ENCODE assay signal across 16 cellular contexts in genomic region chr2:237296756-237297155, GRCh38.
DNase-seq lines count a peak whose midpoint lies in the region; ATAC-seq and TF ChIP-seq lines count a peak whose summit lies in the region.
"Had no signal": no experiment of that assay in that cellular context is flagged by ENCODE, and none has a peak within 500 bp of the region (broad histone marks: within the 10 kb centered on the region; RNA-seq: fewer than 3 reads in every experiment).

No MANE protein-coding gene starts in this region.

- H3K36me3 ChIP-seq in right atrium auricular region (no peaks in the 10 kb centered on the region), trophoblast cell (ENCODE audit: control insufficient read depth in 1 of 2, insufficient read depth in 2 of 2, low read length in 2 of 2) (no peaks in the 10 kb centered on the region), vagina (no peaks in the 10 kb centered on the region), Karpas-422 (ENCODE audit: insufficient read depth, low read length) (no peaks in the 10 kb centered on the region)

- H3K4ac ChIP-seq in trophoblast cell (ENCODE audit: low read depth, low read length) = peak overlapping the region; percentile 91

- H3K9me3 ChIP-seq in right cardiac atrium (ENCODE audit: control insufficient read depth, low read length) (no peaks in the 10 kb centered on the region), right atrium auricular region (no peaks in the 10 kb centered on the region), trophoblast cell (ENCODE audit: insufficient read depth, low read depth, low read length) (no peaks in the 10 kb centered on the region), vagina (no peaks in the 10 kb centered on the region), Karpas-422 (ENCODE audit: low read length) (no peaks in the 10 kb centered on the region)
- H3K9me3 ChIP-seq: A549 had no signal

- no peak for TF ChIP-seq POLR2A in vagina (IDR thresholded peaks at IDR 0.05)

- peak overlapping the region; percentile 96 for H3K14ac ChIP-seq in trophoblast cell (ENCODE audit: low read length)

- peak overlapping the region; percentile 98 for H2AK5ac ChIP-seq in trophoblast cell (ENCODE audit: low read length)

- no peak overlapping the region for H3K4me2 ChIP-seq in trophoblast cell (ENCODE audit: low read length)
- no peak overlapping the region for H3K4me2 ChIP-seq in Karpas-422 (ENCODE audit: low read depth, low read length, poor library complexity, severe bottlenecking)

- peak overlapping the region; percentile 100 for H4K91ac ChIP-seq in trophoblast cell (ENCODE audit: low read depth, low read length)

- peaks cover 10% of the 10 kb centered on the region for H3K79me2 ChIP-seq in trophoblast cell (ENCODE audit: control insufficient read depth, insufficient read depth, low read length, poor library complexity)
- no peaks in the 10 kb centered on the region for H3K79me2 ChIP-seq in Karpas-422 (ENCODE audit: low read length)

- no peak overlapping the region for H3K23ac ChIP-seq in trophoblast cell (ENCODE audit: low read length)

- no peaks in the 10 kb centered on the region for H4K20me1 ChIP-seq in Karpas-422 (ENCODE audit: insufficient read depth, low read depth, low read length)

- DNase-seq in right cardiac atrium (no peak), right atrium auricular region (ENCODE audit: low spot score) (no peak), fibroblast of mammary gland (ENCODE audit: low read depth) (peak; percentile 84), trophoblast cell (no peak), vagina (ENCODE audit: extremely low spot score in 2 of 2) (no peak), occipital lobe (lab: John Stamatoyannopoulos, UW) (no peak), Karpas-422 (no peak)
- DNase-seq in NK-92 treated with Interleukin-12 subunit alpha and Interleukin-12 subunit beta, amount 100 ng/mL, for 24 hours (lab: John Stamatoyannopoulos, UW) = no peak
- DNase-seq: activated CD4-positive, alpha-beta T cell treated with anti-CD3 and anti-CD28 coated beads, Interleukin-2, amount 50 U/mL, for 1 hour; activated T-cell treated with anti-CD3 and anti-CD28 coated beads, Interleukin-2, amount 50 U/mL, for 4 hours; CD8-positive, alpha-beta memory T cell; NCI-H1105; NCI-H2171 treated with DMSO at 0.1 percent for 48 hours; SIG-M5; T-helper 9 cell had no signal

- H3K9ac ChIP-seq in trophoblast cell (ENCODE audit: low read length) = no peak overlapping the region
- no peak overlapping the region for H3K9ac ChIP-seq in Karpas-422 (ENCODE audit: low read length)

- TF ChIP-seq CTCF in right atrium auricular region (IDR thresholded peaks at IDR 0.05) (no peak), fibroblast of mammary gland (conservative IDR thresholded peaks at IDR 0.05; ENCODE audit: control insufficient read depth, insufficient read depth, low read depth, low read length) (no peak), vagina (IDR thresholded peaks at IDR 0.05) (no peak)

- peak overlapping the region; percentile 100 for H2BK120ac ChIP-seq in trophoblast cell (ENCODE audit: insufficient read depth, low read length, poor library complexity)

- peaks cover 2% of the 10 kb centered on the region for H3K4me1 ChIP-seq in right cardiac atrium (ENCODE audit: control insufficient read depth, insufficient read depth, low read length)
- H3K4me1 ChIP-seq in right atrium auricular region = peaks cover 0 to 22% of the 10 kb centered on the region in 2 donors
- H3K4me1 ChIP-seq in trophoblast cell (ENCODE audit: control insufficient read depth in 1 of 2, insufficient read depth in 2 of 2, low read length in 2 of 2) = peaks cover 20 to 30% of the 10 kb centered on the region in 2 experiments
- H3K4me1 ChIP-seq in vagina = peaks cover 46% of the 10 kb centered on the region
- H3K4me1 ChIP-seq in Karpas-422 (ENCODE audit: low read length) = no peaks in the 10 kb centered on the region

- H2BK12ac ChIP-seq in trophoblast cell (ENCODE audit: low read length) = peak overlapping the region; percentile 92

- H4K8ac ChIP-seq in trophoblast cell (ENCODE audit: low read depth, low read length) = peak overlapping the region; percentile 94

- no peak overlapping the region for H3K4me3 ChIP-seq in right cardiac atrium (ENCODE audit: low read length)
- H3K4me3 ChIP-seq in right atrium auricular region = no peak overlapping the region
- no peak overlapping the region for H3K4me3 ChIP-seq in fibroblast of mammary gland (ENCODE audit: control insufficient read depth, low read depth, low read length)
- no peak overlapping the region for H3K4me3 ChIP-seq in trophoblast cell (ENCODE audit: low read depth, low read length)
- H3K4me3 ChIP-seq in vagina = no peak overlapping the region
- H3K4me3 ChIP-seq in Karpas-422 (ENCODE audit: low read length) = no peak overlapping the region
- H3K4me3 ChIP-seq: A549 had no signal

- no peaks in the 10 kb centered on the region for H3K9me2 ChIP-seq in Karpas-422 (replicated peaks; ENCODE audit: insufficient read depth, low read length)

- H3K27ac ChIP-seq in right cardiac atrium (ENCODE audit: low read length) (peak overlapping the region; percentile 57), right atrium auricular region (peak overlapping the region in 1 of 2 donors; percentile 11), trophoblast cell (ENCODE audit: low read depth, low read length) (peak overlapping the region; percentile 98), vagina (peak overlapping the region; percentile 81), Karpas-422 (ENCODE audit: low read length) (no peak overlapping the region)

- peak overlapping the region; percentile 100 for H2BK5ac ChIP-seq in trophoblast cell (ENCODE audit: low read depth, low read length, poor library complexity)

- peak overlapping the region; percentile 92 for H3K18ac ChIP-seq in trophoblast cell (ENCODE audit: low read length)

- WGBS in right cardiac atrium = 35% methylated on average over 2 of the region's 2 CpGs
- no CpG with 5 or more reads among the region's 2 CpGs for WGBS in trophoblast cell (ENCODE audit: extremely low coverage, insufficient coverage, insufficient read length)

- ATAC-seq in right cardiac atrium = no peak
- ATAC-seq: activated T-cell treated with anti-CD3 and anti-CD28 coated beads, Interleukin-2, amount 50 U/mL, for 4 hours had no signal

- H3K27me3 ChIP-seq in right cardiac atrium (ENCODE audit: control insufficient read depth, insufficient read depth) (no peaks in the 10 kb centered on the region), right atrium auricular region (no peaks in the 10 kb centered on the region), trophoblast cell (ENCODE audit: insufficient read depth, low read length) (no peaks in the 10 kb centered on the region), vagina (no peaks in the 10 kb centered on the region), Karpas-422 (ENCODE audit: low read length) (no peaks in the 10 kb centered on the region)

- intact Hi-C loops in right cardiac atrium (cut with DNase I) = loop anchor here in 2 of 4 donors (10.0 kb wide), 1 partner anchor 62 kb away; no protein-coding TSS in a partner anchor
- intact Hi-C loops in vagina (cut with DNase I) = no loop called here

- H2AFZ ChIP-seq in trophoblast cell (ENCODE audit: insufficient read depth, low read length, poor library complexity) (peak overlapping the region; percentile 79), Karpas-422 (ENCODE audit: low read length) (no peak overlapping the region)

- no peak overlapping the region for H4K12ac ChIP-seq in trophoblast cell (ENCODE audit: low read depth, low read length)

- H3K79me1 ChIP-seq in trophoblast cell (ENCODE audit: low read length) = peaks cover 64% of the 10 kb centered on the region
